26 cellular contexts compared by ENCODE assay signal in the genomic region with DNA sequence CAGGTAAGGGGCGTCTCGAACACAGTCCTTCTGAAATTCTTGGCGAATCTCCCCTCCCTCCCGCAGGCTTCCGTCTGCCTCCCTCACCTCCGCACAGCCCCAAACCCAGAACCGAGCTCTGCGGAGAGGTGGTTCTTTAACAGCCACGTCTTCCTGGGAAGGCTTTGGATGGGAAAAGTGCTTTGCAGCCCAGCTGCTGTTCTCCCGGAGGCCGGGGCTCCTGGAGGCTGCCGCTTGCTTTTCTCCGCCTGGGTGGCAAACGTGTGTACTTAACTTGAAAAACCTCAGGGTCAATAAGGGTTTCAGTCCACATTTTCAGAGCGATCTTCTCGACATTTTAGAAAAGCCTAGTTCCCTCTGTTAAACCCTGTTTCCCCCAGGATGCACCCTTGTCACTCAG.
"Had no signal": no experiment of that assay in that cellular context is flagged by ENCODE, and none has a peak within 500 bp of the region (broad histone marks: within the 10 kb centered on the region; RNA-seq: fewer than 3 reads in every experiment).

No MANE protein-coding gene starts in this region.

- H3K36me3 ChIP-seq: neutrophil, right lobe of liver, sigmoid colon, thoracic aorta, thyroid gland, transverse colon, upper lobe of right lung, uterus had no signal

- ATAC-seq: naive thymus-derived CD8-positive, alpha-beta T cell; natural killer cell treated with Interleukin-12 subunit alpha and Interleukin-12 subunit beta and Interleukin-15 and Interleukin-18, amount 100 ng/mL, for 72 hours; psoas muscle; right cardiac atrium; right lobe of liver; stimulated activated effector memory CD8-positive, alpha-beta T cell treated with anti-CD3 and anti-CD28 coated beads, Interleukin-12 subunit alpha, Interleukin-12 subunit beta, amount 100 ng/mL, for 72 hours; stimulated activated naive B cell treated with anti-CD40 and anti-IgM and Interleukin-4, amounts not matched to agents 10 μg/mL and 1 μg/mL and 100 μg/mL, for 72 hours; stimulated activated naive CD8-positive, alpha-beta T cell treated with anti-CD3 and anti-CD28 coated beads, Interleukin-15, amount 100 ng/mL, for 72 hours; upper lobe of right lung had no signal

- H3K79me2 ChIP-seq: parathyroid adenoma had no signal

- H3K4me3 ChIP-seq: psoas muscle, right lobe of liver, sigmoid colon, thoracic aorta, thyroid gland, transverse colon, upper lobe of right lung, uterus had no signal

- H3K27ac ChIP-seq: neutrophil, parathyroid adenoma, psoas muscle, right lobe of liver, sigmoid colon, thyroid gland, transverse colon, upper lobe of right lung, uterus had no signal

- H3K9me3 ChIP-seq: psoas muscle, right lobe of liver, sigmoid colon, thoracic aorta, thyroid gland, transverse colon, upper lobe of right lung, uterus had no signal

- DNase-seq: naive B cell; naive thymus-derived CD8-positive, alpha-beta T cell; nephron progenitor cell; nucleus accumbens; posterior cingulate gyrus; psoas muscle; right lobe of liver; sigmoid colon; small intestine; stimulated activated CD4-positive, alpha-beta T cell treated with anti-CD3 and anti-CD28 coated beads, Interleukin-15, amount 100 ng/mL, for 24 hours; stimulated activated CD4-positive, alpha-beta T cell treated with anti-CD3 and anti-CD28 coated beads, Interleukin-2, amount 100 ng/mL, for 24 hours; stimulated activated CD4-positive, alpha-beta T cell treated with anti-CD3 and anti-CD28 coated beads, Interleukin-2, amount 100 ng/mL, for 48 hours; stimulated activated CD4-positive, alpha-beta T cell treated with anti-CD3 and anti-CD28 coated beads, Interleukin-4, amount 100 ng/mL, for 24 hours; stimulated activated naive B cell treated with anti-CD40 and anti-IgM and Interleukin-4, amounts not matched to agents 10 μg/mL and 1 μg/mL and 100 μg/mL, for 72 hours; stimulated activated naive CD4-positive, alpha-beta T cell treated with Interleukin-2 at 50 U/mL for 16 hours; stimulated activated naive CD8-positive, alpha-beta T cell treated with anti-CD3 and anti-CD28 coated beads, Interleukin-15, amount 100 ng/mL, for 72 hours; thyroid gland; transverse colon; upper lobe of right lung; uterus had no signal

- H3K27me3 ChIP-seq: right lobe of liver, sigmoid colon, thyroid gland, transverse colon, upper lobe of right lung, uterus had no signal

- H3K4me1 ChIP-seq: parathyroid adenoma, right lobe of liver had no signal

- H2AFZ ChIP-seq: parathyroid adenoma had no signal

- FAIRE-seq: small intestine had no signal
